Comparison of ENCODE assay signal across 8 cellular contexts in the genomic region with DNA sequence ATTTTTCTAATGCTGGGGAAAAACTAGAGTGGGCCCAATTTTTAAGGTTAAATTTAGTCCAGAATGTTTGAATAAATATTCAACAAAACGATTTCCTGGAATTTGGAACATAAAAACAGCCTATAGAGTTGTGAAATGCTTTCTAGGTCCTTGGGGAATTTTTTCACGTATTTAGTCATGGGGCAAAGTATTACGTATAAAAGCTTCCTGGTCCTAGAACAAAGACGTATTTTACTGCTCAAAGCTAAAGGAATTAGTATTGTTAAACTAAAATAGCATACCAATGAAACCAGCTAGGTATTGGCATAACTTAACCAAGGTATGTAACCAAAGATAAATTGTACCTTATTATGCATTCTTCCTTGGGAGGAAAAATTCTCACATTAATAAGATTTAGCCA. TPM values are rescaled to one million over a fixed set of nuclear protein-coding genes. Genes with fewer than 3 reads are reported as not detected.
DNase-seq lines count a peak whose midpoint lies in the region; ATAC-seq and TF ChIP-seq lines count a peak whose summit lies in the region.

No MANE protein-coding gene starts in this region.

- H3K4me1 Mint-ChIP-seq in stimulated activated effector memory CD8-positive, alpha-beta T cell treated with anti-CD3 and anti-CD28 coated beads, Interleukin-12 subunit alpha, Interleukin-12 subunit beta, amount 100 ng/mL, for 72 hours: no peaks in the 10 kb centered on the region

- H3K9me3 ChIP-seq in right cardiac atrium (ENCODE audit: control insufficient read depth, low read length): no peaks in the 10 kb centered on the region

- no peak overlapping the region for H3K27ac Mint-ChIP-seq in stimulated activated effector memory CD8-positive, alpha-beta T cell treated with anti-CD3 and anti-CD28 coated beads, Interleukin-12 subunit alpha, Interleukin-12 subunit beta, amount 100 ng/mL, for 72 hours

- H3K27me3 ChIP-seq in right cardiac atrium (ENCODE audit: control insufficient read depth, insufficient read depth): no peaks in the 10 kb centered on the region

- no peak for ATAC-seq in right cardiac atrium
- no peak for ATAC-seq in stimulated activated effector memory CD8-positive, alpha-beta T cell treated with anti-CD3 and anti-CD28 coated beads, Interleukin-12 subunit alpha, Interleukin-12 subunit beta, amount 100 ng/mL, for 72 hours

- DNase-seq in HCEC 1CT (peak; percentile 61), right cardiac atrium (no peak), NAMALWA (ENCODE audit: low spot score) (no peak), NCI-H1930 (lab: John Stamatoyannopoulos, UW) (no peak), DMS153 treated with DMSO at 0.1 percent for 48 hours (lab: John Stamatoyannopoulos, UW; ENCODE audit: unreplicated experiment) (no peak)
- no peak for DNase-seq in stimulated activated effector memory CD8-positive, alpha-beta T cell treated with anti-CD3 and anti-CD28 coated beads, Interleukin-12 subunit alpha, Interleukin-12 subunit beta, amount 100 ng/mL, for 72 hours (ENCODE audit: low spot score in 2 of 2)
- DNase-seq in stimulated activated naive CD4-positive, alpha-beta T cell (lab: John Stamatoyannopoulos, UW): no peak

- no peak for TF ChIP-seq CTCF in WI38 (IDR thresholded peaks at IDR 0.05; ENCODE audit: low read depth, low read length)

- peak overlapping the region; percentile 63 for H3K4me3 Mint-ChIP-seq in stimulated activated effector memory CD8-positive, alpha-beta T cell treated with anti-CD3 and anti-CD28 coated beads, Interleukin-12 subunit alpha, Interleukin-12 subunit beta, amount 100 ng/mL, for 72 hours

- WGBS in right cardiac atrium: 23% methylated on average over 4 of the region's 4 CpGs

- H3K27ac ChIP-seq in right cardiac atrium (ENCODE audit: low read length): no peak overlapping the region

- intact Hi-C loops in right cardiac atrium (cut with DNase I): no loop called here

- peak overlapping the region; percentile 83 for H3K4me3 ChIP-seq in WI38 (ENCODE audit: low read depth, low read length)
- peak overlapping the region; percentile 95 for H3K4me3 ChIP-seq in right cardiac atrium (ENCODE audit: low read length)

- no peaks in the 10 kb centered on the region for H3K36me3 Mint-ChIP-seq in stimulated activated effector memory CD8-positive, alpha-beta T cell treated with anti-CD3 and anti-CD28 coated beads, Interleukin-12 subunit alpha, Interleukin-12 subunit beta, amount 100 ng/mL, for 72 hours

- peaks cover 3% of the 10 kb centered on the region for H3K4me1 ChIP-seq in right cardiac atrium (ENCODE audit: control insufficient read depth, insufficient read depth, low read length)

- no peaks in the 10 kb centered on the region for H3K9me3 Mint-ChIP-seq in stimulated activated effector memory CD8-positive, alpha-beta T cell treated with anti-CD3 and anti-CD28 coated beads, Interleukin-12 subunit alpha, Interleukin-12 subunit beta, amount 100 ng/mL, for 72 hours

RNA-seq across cellular contexts. Expression of a gene that starts 1.6 kb away (rescaled TPM):
- total RNA-seq in right cardiac atrium: 10 to 100 TPM; 41.9 to 66.7 (median 54.5) TPM
- 8.4 TPM for polyA plus RNA-seq in right cardiac atrium
